Comparison of ENCODE assay signal across 8 cellular contexts in genomic region chr22:39501644-39502108, GRCh38. TPM values are rescaled to one million over a fixed set of nuclear protein-coding genes. Genes with fewer than 3 reads are reported as not detected.
A peak's percentile ranks its signal among the peaks of the same experiment; 100 is the strongest.
DNase-seq lines count a peak whose midpoint lies in the region; ATAC-seq, FAIRE-seq and TF ChIP-seq lines count a peak whose summit lies in the region.

No MANE protein-coding gene starts in this region.

- H3K9me3 ChIP-seq in A673 (ENCODE audit: low read depth, low read length, poor library complexity, severe bottlenecking), result no peaks in the 10 kb centered on the region
- no peaks in the 10 kb centered on the region for H3K9me3 ChIP-seq in body of pancreas
- H3K9me3 ChIP-seq in mononuclear cell (ENCODE audit: low read depth, low read length), result no peaks in the 10 kb centered on the region

- H3K4me3 ChIP-seq in A673 (ENCODE audit: low read depth, low read length, poor library complexity, severe bottlenecking), result peak overlapping the region; percentile 82
- H3K4me3 ChIP-seq in body of pancreas, result peak overlapping the region in 1 of 2 donors; percentile 99
- H3K4me3 ChIP-seq in mononuclear cell (ENCODE audit: low read length), result peak overlapping the region; percentile 79

- TF ChIP-seq CTCF in A673 (conservative IDR thresholded peaks at IDR 0.05; ENCODE audit: low read depth, low read length), result no peak
- TF ChIP-seq CTCF in body of pancreas (IDR thresholded peaks at IDR 0.05), result no peak

- TF ChIP-seq POLR2A in body of pancreas (IDR thresholded peaks at IDR 0.05), result peak in 1 of 3 donors; percentile 86

- ATAC-seq in HG02840 (IDR thresholded peaks at IDR 0.05; ENCODE audit: low FRiP score, unreplicated experiment) (peak; percentile 19), body of pancreas (peak; percentile 14), HG03175 (IDR thresholded peaks at IDR 0.05; ENCODE audit: unreplicated experiment) (no peak)

- DNase-seq in A673 (ENCODE audit: low spot score), result no peak
- no peak for DNase-seq in body of pancreas
- no peak for DNase-seq in SHP77 treated with DMSO at 0.1 percent for 48 hours (lab: John Stamatoyannopoulos, UW)
- no peak for DNase-seq in GM19239 (ENCODE audit: insufficient read length, low spot score)
- no peak for DNase-seq in SKM-1 (lab: John Stamatoyannopoulos, UW; ENCODE audit: unreplicated experiment)

- no TSS peak for BruUV-seq in A673 (replicated peaks; lab: Mats Ljungman, UMichigan)

- H3K4me1 ChIP-seq in A673 (ENCODE audit: insufficient read depth, low read length, poor library complexity, severe bottlenecking) (peaks cover 27% of the 10 kb centered on the region), body of pancreas (peaks cover 36% of the 10 kb centered on the region), mononuclear cell (ENCODE audit: insufficient read depth, low read length) (peaks cover 33% of the 10 kb centered on the region)

- H3K27me3 ChIP-seq in A673 (replicated peaks; ENCODE audit: insufficient read depth, low read depth, low read length, poor library complexity) (no peaks in the 10 kb centered on the region), body of pancreas (no peaks in the 10 kb centered on the region), mononuclear cell (ENCODE audit: insufficient read depth, low read length) (no peaks in the 10 kb centered on the region)

- POLR2A ChIA-PET in A673 (lab: Charles Lee; ENCODE audit: low non-redundant PET), result interaction anchor here (1.0 kb wide), 1 partner anchor 21 kb away, joined by 5 read pairs; no protein-coding TSS in a partner anchor

- intact Hi-C loops in A673 (cut with micrococcal nuclease; ENCODE audit: unreplicated experiment), result loop anchor here (1.0 kb wide), 1 partner anchor 19 kb away; the partner anchor contains the start of gene ATF4
- intact Hi-C loops in body of pancreas (cut with DNase I), result no loop called here

- no peak for FAIRE-seq in GM19239 (lab: Jason Lieb, UNC)

- H3K27ac ChIP-seq in A673 (ENCODE audit: low read depth, low read length, poor library complexity, severe bottlenecking) (peak overlapping the region; percentile 69), body of pancreas (peak overlapping the region; percentile 88 to 96 (median 92))

- peaks cover 29% of the 10 kb centered on the region for H3K36me3 ChIP-seq in A673 (ENCODE audit: insufficient read depth, low read length, poor library complexity, severe bottlenecking)
- H3K36me3 ChIP-seq in body of pancreas (replicated peaks in 1 of 2; ENCODE audit: insufficient read depth in 1 of 2, low read depth in 2 of 2), result peaks cover 0 to 8% of the 10 kb centered on the region in 2 donors

- 17 to 22% methylated on average over 12 to 13 of the region's 13 CpGs for WGBS in body of pancreas, 2 donors

- CTCF ChIA-PET in A673 (lab: Charles Lee), result interaction anchor here (0.7 to 1.0 kb wide), 4 partner anchors 13 to 102 kb away, joined by 3 to 5 read pairs (median 4); partner anchors contain the start of gene TAB1

RNA-seq across cellular contexts. Expression of gene MIEF1, which starts 0.4 kb away (rescaled TPM):
- 47.1 and 55.1 TPM in 2 replicates for total RNA-seq in A673 (2021)
- total RNA-seq in body of pancreas, result 10 to 100 TPM in 1 of 2 donors, 1 to 10 TPM in 1; 9.1 to 14.8 TPM
- total RNA-seq in mononuclear cell, result 26.4 TPM

RNA-seq across cellular contexts. Expression of gene ATF4, which starts 18.7 kb away (rescaled TPM):
- total RNA-seq in A673 (2021), result 476 and 573 TPM in 2 replicates
- 100 to 1,000 TPM; 262 to 356 TPM for total RNA-seq in body of pancreas
- 274 TPM for total RNA-seq in mononuclear cell

RNA-seq across cellular contexts. Expression of gene RPS19BP1, which starts 30.9 kb away (rescaled TPM):
- total RNA-seq in A673 (2021) (93.5 and 97.2 TPM in 2 replicates), body of pancreas (100 to 1,000 TPM in 1 of 2 donors, 10 to 100 TPM in 1; 87.2 to 141 TPM), mononuclear cell (49.2 TPM)

RNA-seq across cellular contexts. Expression of gene MGAT3, which starts 44.9 kb away (rescaled TPM):
- total RNA-seq in A673 (2021), result 2.7 and 5.8 TPM in 2 replicates
- total RNA-seq in body of pancreas, result 1 to 10 TPM in 1 of 2 donors, under 1 TPM in 1; 0.99 to 2.9 TPM
- 0.21 TPM for total RNA-seq in mononuclear cell
